Comparison of ENCODE assay signal across 10 cellular contexts in genomic region chr16:31182391-31182790, GRCh38. TPM values are rescaled to one million over a fixed set of nuclear protein-coding genes. Genes with fewer than 3 reads are reported as not detected.
DNase-seq lines count a peak whose midpoint lies in the region; ATAC-seq and TF ChIP-seq lines count a peak whose summit lies in the region.
"Had no signal": no experiment of that assay in that cellular context is flagged by ENCODE, and none has a peak within 500 bp of the region (broad histone marks: within the 10 kb centered on the region; RNA-seq: fewer than 3 reads in every experiment).

No MANE protein-coding gene starts in this region.

- DNase-seq in EH (ENCODE audit: low read depth) (peak; percentile 17), PC-3 (no peak), NCI-H345 (lab: John Stamatoyannopoulos, UW) (no peak)
- DNase-seq in stimulated activated CD4-positive, alpha-beta T cell treated with anti-CD3 and anti-CD28 coated beads, Interleukin-4, amount 100 ng/mL, for 24 hours: no peak
- DNase-seq: midbrain, MV-4-11 had no signal

- peak overlapping the region; percentile 98 for H3K4me3 ChIP-seq in PC-3 (ENCODE audit: low read length)
- no peak overlapping the region for H3K4me3 ChIP-seq in endocrine pancreas (ENCODE audit: control insufficient read depth, insufficient read depth, low read length)
- no peak overlapping the region for H3K4me3 ChIP-seq in parathyroid adenoma (ENCODE audit: low read depth, low read length)

- BruUV-seq in PC-3 (replicated peaks; lab: Mats Ljungman, UMichigan): no TSS peak

- H3K4me2 ChIP-seq in PC-3 (ENCODE audit: low read length) (peak overlapping the region; percentile 93), parathyroid adenoma (ENCODE audit: low read length) (peak overlapping the region; percentile 22)

- H3K36me3 ChIP-seq in PC-3 (ENCODE audit: low read depth, low read length) (peaks cover 58% of the 10 kb centered on the region), endocrine pancreas (ENCODE audit: control insufficient read depth, insufficient read depth, low read length) (peaks cover 22% of the 10 kb centered on the region), parathyroid adenoma (ENCODE audit: control insufficient read depth, insufficient read depth, low read length) (no peaks in the 10 kb centered on the region)

- no peaks in the 10 kb centered on the region for H3F3A ChIP-seq in PC-3 (ENCODE audit: low read length, unreplicated experiment)

- H3K4me1 ChIP-seq in PC-3 (ENCODE audit: insufficient read depth, low read length) (peaks cover 12% of the 10 kb centered on the region; the same call in 1 of the 2 replicates), endocrine pancreas (ENCODE audit: control insufficient read depth, insufficient read depth, low read length) (peaks cover 9% of the 10 kb centered on the region), parathyroid adenoma (peaks cover 9% of the 10 kb centered on the region)

- H3K79me2 ChIP-seq in PC-3 (ENCODE audit: low read length) (peaks cover 80% of the 10 kb centered on the region), parathyroid adenoma (peaks cover 32% of the 10 kb centered on the region)

- H3K9ac ChIP-seq in PC-3 (ENCODE audit: low read length): peak overlapping the region; percentile 95; the same call in 1 of the 2 replicates
- H3K9ac ChIP-seq in endocrine pancreas (ENCODE audit: control insufficient read depth, insufficient read depth, low read length): peak overlapping the region; percentile 56
- no peak overlapping the region for H3K9ac ChIP-seq in parathyroid adenoma

- H3K27me3 ChIP-seq in PC-3 (ENCODE audit: low read length): no peaks in the 10 kb centered on the region
- H3K27me3 ChIP-seq in endocrine pancreas (ENCODE audit: control insufficient read depth, insufficient read depth, low read length): no peaks in the 10 kb centered on the region
- no peaks in the 10 kb centered on the region for H3K27me3 ChIP-seq in parathyroid adenoma (ENCODE audit: control insufficient read depth, insufficient read depth, low read length)

- intact Hi-C loops in PC-3 (cut with micrococcal nuclease): no loop called here

- ATAC-seq in PC-3: no peak
- ATAC-seq in GM21360 (IDR thresholded peaks at IDR 0.05; ENCODE audit: unreplicated experiment): no peak
- no peak for ATAC-seq in GM21447 (IDR thresholded peaks at IDR 0.05; ENCODE audit: unreplicated experiment)

- CTCF ChIA-PET in PC-3 (lab: Charles Lee): interaction anchor here (0.7 kb wide), 1 partner anchor 41 kb away, joined by 3 read pairs; no protein-coding TSS in a partner anchor

- peaks cover 66% of the 10 kb centered on the region for H4K20me1 ChIP-seq in PC-3 (ENCODE audit: low read length)

- H3K9me2 ChIP-seq in PC-3 (replicated peaks; ENCODE audit: low read length): no peaks in the 10 kb centered on the region

- H2AFZ ChIP-seq in PC-3 (ENCODE audit: low read length) (no peak overlapping the region), parathyroid adenoma (no peak overlapping the region)

- POLR2A ChIA-PET in PC-3 (lab: Charles Lee; ENCODE audit: unreplicated experiment): no interaction called here

- H3K27ac ChIP-seq in PC-3 (ENCODE audit: low read length) (no peak overlapping the region), parathyroid adenoma (no peak overlapping the region)

- TF ChIP-seq CTCF in PC-3 (conservative IDR thresholded peaks at IDR 0.05; ENCODE audit: low read depth, low read length): no peak
- TF ChIP-seq CTCF in parathyroid adenoma (IDR thresholded peaks at IDR 0.05): no peak

- H3K9me3 ChIP-seq in PC-3 (ENCODE audit: low read length): no peaks in the 10 kb centered on the region
- H3K9me3 ChIP-seq in endocrine pancreas (ENCODE audit: control insufficient read depth, low read length): no peaks in the 10 kb centered on the region
- no peaks in the 10 kb centered on the region for H3K9me3 ChIP-seq in parathyroid adenoma (ENCODE audit: control insufficient read depth, low read length)

RNA-seq across cellular contexts. Expression of gene FUS, which starts 2.5 kb away (rescaled TPM):
- total RNA-seq in PC-3 (2014; rRNA removed): 43.0 and 90.7 TPM in 2 replicates

RNA-seq across cellular contexts. Expression of gene PYCARD, which starts 20.2 kb away (rescaled TPM):
- total RNA-seq in PC-3 (2014; rRNA removed): 16.5 and 29.8 TPM in 2 replicates

RNA-seq across cellular contexts. Expression of gene TRIM72, which starts 31.5 kb away (rescaled TPM):
- not detected in 2 replicates for total RNA-seq in PC-3 (2014; rRNA removed)

RNA-seq across cellular contexts. Expression of gene PRSS36, which starts 32.5 kb away (rescaled TPM):
- total RNA-seq in PC-3 (2014; rRNA removed): 0.51 TPM in 1 of 2 replicates, not detected in the other

RNA-seq across cellular contexts. Expression of gene PYDC1, which starts 34.5 kb away (rescaled TPM):
- total RNA-seq in PC-3 (2014; rRNA removed): not detected in 2 replicates
